In the genomic region with DNA sequence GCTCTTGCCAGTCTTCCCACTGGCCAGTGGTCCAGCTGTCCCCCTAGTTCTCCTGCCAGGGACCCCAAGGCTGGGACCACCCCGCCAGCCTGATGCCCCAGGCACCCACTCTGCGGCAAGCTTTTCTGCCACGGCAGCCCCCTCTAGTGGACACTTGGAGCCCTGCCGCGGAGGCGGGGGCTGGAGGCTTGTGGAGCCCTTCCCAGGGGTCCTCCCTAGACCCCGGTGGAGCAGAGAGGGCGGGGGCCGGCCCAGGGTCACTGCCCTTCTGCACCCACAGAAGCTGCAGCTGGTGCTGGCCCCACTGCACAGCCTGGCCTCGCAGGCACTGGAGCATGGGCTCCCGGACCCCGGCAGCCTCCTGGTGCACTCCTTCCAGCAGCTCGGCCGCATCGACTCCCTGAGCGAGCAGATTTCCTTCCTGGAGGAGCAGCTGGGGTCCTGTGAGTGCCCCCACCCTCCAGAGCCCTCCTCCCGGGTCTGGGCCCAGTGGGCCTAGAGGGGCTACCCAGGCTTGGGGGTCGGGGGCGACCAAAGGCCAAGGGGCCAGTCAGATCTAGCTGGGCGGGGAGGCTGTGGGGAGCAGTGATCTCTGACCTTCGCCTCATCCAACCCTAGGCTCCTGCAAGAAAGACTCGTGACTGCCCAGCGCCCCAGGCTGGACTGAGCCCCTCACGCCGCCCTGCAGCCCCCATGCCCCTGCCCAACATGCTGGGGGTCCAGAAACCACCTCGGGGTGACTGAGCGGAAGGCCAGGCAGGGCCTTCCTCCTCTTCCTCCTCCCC, we compare ENCODE assay signal across 8 cellular contexts. TPM values are rescaled to one million over a fixed set of nuclear protein-coding genes. Genes with fewer than 3 reads are reported as not detected.
DNase-seq lines count a peak whose midpoint lies in the region; ATAC-seq and TF ChIP-seq lines count a peak whose summit lies in the region.

No MANE protein-coding gene starts in this region.

- CTCF ChIA-PET in activated CD4-positive, alpha-beta memory T cell treated with anti-CD3 and anti-CD28 coated beads, Interleukin-2, amount 10 ng/mL, durations not matched to agents 7 days and 5 days (lab: Charles Lee), result interaction anchor here (0.9 to 1.2 kb wide), 5 partner anchors 8 to 36 kb away, joined by 3 read pairs; no protein-coding TSS in a partner anchor

- H3K27ac ChIP-seq in BLaER1 treated with 17β-estradiol and CSF1 and Interleukin-3, amounts not matched to agents 10 nM and 100 nM, result peak overlapping the region in 6 of 11 experiments; percentile 21 to 55 (median 35); a peak in 8 of 22 replicates
- H3K27ac ChIP-seq in smooth muscle cell (ENCODE audit: low read depth), result no peak overlapping the region

- TF ChIP-seq CTCF in fibroblast of pulmonary artery (IDR thresholded peaks at IDR 0.05; ENCODE audit: low read length, missing control alignments), result peak; percentile 73
- TF ChIP-seq CTCF in smooth muscle cell (IDR thresholded peaks at IDR 0.05; ENCODE audit: borderline replicate concordance, insufficient read depth, poor library complexity, severe bottlenecking), result peak; percentile 88

- peaks cover 48 to 100% (median 75%) of the 10 kb centered on the region in 11 experiments; a peak in 21 of 22 replicates for H4K20me1 ChIP-seq in BLaER1 treated with 17β-estradiol and CSF1 and Interleukin-3, amounts not matched to agents 10 nM and 100 nM
- peaks cover 13% of the 10 kb centered on the region for H4K20me1 ChIP-seq in smooth muscle cell (ENCODE audit: low read depth)

- H3K27me3 Mint-ChIP-seq in activated CD4-positive, alpha-beta memory T cell treated with anti-CD3 and anti-CD28 coated beads, Interleukin-2, amount 10 ng/mL, durations not matched to agents 7 days and 5 days, result no peaks in the 10 kb centered on the region

- H3K9me3 ChIP-seq in BLaER1 treated with 17β-estradiol and CSF1 and Interleukin-3, amounts not matched to agents 10 nM and 100 nM (replicated peaks in 1 of 11), result no peaks in the 10 kb centered on the region
- no peaks in the 10 kb centered on the region for H3K9me3 ChIP-seq in smooth muscle cell (replicated peaks; ENCODE audit: low read depth)

- H3K36me3 Mint-ChIP-seq in activated CD4-positive, alpha-beta memory T cell treated with anti-CD3 and anti-CD28 coated beads, Interleukin-2, amount 10 ng/mL, durations not matched to agents 7 days and 5 days (ENCODE audit: low read depth), result no peaks in the 10 kb centered on the region

- H3K4me1 ChIP-seq in BLaER1 treated with 17β-estradiol and CSF1 and Interleukin-3, amounts not matched to agents 10 nM and 100 nM, result peaks cover 48 to 95% (median 89%) of the 10 kb centered on the region in 10 experiments
- no peaks in the 10 kb centered on the region for H3K4me1 ChIP-seq in smooth muscle cell (ENCODE audit: low read depth)

- peak overlapping the region; percentile 54 to 100 (median 97) for H3K4me2 ChIP-seq in BLaER1 treated with 17β-estradiol and CSF1 and Interleukin-3, amounts not matched to agents 10 nM and 100 nM
- H3K4me2 ChIP-seq in smooth muscle cell, result no peak overlapping the region

- no peaks in the 10 kb centered on the region for H3F3A ChIP-seq in smooth muscle cell (ENCODE audit: low read depth)

- H3K9me3 Mint-ChIP-seq in activated CD4-positive, alpha-beta memory T cell treated with anti-CD3 and anti-CD28 coated beads, Interleukin-2, amount 10 ng/mL, durations not matched to agents 7 days and 5 days, result no peaks in the 10 kb centered on the region

- no peak overlapping the region; a peak in 1 of 20 replicates for H3K4me3 ChIP-seq in BLaER1 treated with 17β-estradiol and CSF1 and Interleukin-3, amounts not matched to agents 10 nM and 100 nM
- no peak overlapping the region for H3K4me3 ChIP-seq in fibroblast of pulmonary artery (replicated peaks; ENCODE audit: low read depth, low read length)
- H3K4me3 ChIP-seq in smooth muscle cell, result no peak overlapping the region

- no peak overlapping the region for H3K4me3 Mint-ChIP-seq in activated CD4-positive, alpha-beta memory T cell treated with anti-CD3 and anti-CD28 coated beads, Interleukin-2, amount 10 ng/mL, durations not matched to agents 7 days and 5 days

- H3K36me3 ChIP-seq in BLaER1 treated with 17β-estradiol and CSF1 and Interleukin-3, amounts not matched to agents 10 nM and 100 nM, result peaks cover 24 to 45% (median 36%) of the 10 kb centered on the region in 11 experiments
- no peaks in the 10 kb centered on the region for H3K36me3 ChIP-seq in smooth muscle cell (ENCODE audit: low read depth)

- H3K27me3 ChIP-seq in BLaER1 treated with 17β-estradiol and CSF1 and Interleukin-3, amounts not matched to agents 10 nM and 100 nM, result peaks cover 0 to 15% (median 9%) of the 10 kb centered on the region in 11 experiments; a peak in 13 of 22 replicates
- H3K27me3 ChIP-seq in smooth muscle cell (ENCODE audit: low read depth), result no peaks in the 10 kb centered on the region

- POLR2A ChIA-PET in activated CD4-positive, alpha-beta memory T cell treated with anti-CD3 and anti-CD28 coated beads, Interleukin-2, amount 10 ng/mL, durations not matched to agents 7 days and 5 days (lab: Charles Lee), result no interaction called here

- H3K4me1 Mint-ChIP-seq in activated CD4-positive, alpha-beta memory T cell treated with anti-CD3 and anti-CD28 coated beads, Interleukin-2, amount 10 ng/mL, durations not matched to agents 7 days and 5 days, result no peaks in the 10 kb centered on the region

- H3K79me2 ChIP-seq in smooth muscle cell (ENCODE audit: low read depth), result no peaks in the 10 kb centered on the region

- ATAC-seq in HG03432 (IDR thresholded peaks at IDR 0.05; ENCODE audit: unreplicated experiment), result no peak

- peak overlapping the region in 6 of 11 experiments; percentile 32 to 60 (median 46); a peak in 11 of 22 replicates for H3K9ac ChIP-seq in BLaER1 treated with 17β-estradiol and CSF1 and Interleukin-3, amounts not matched to agents 10 nM and 100 nM
- H3K9ac ChIP-seq in smooth muscle cell (ENCODE audit: low read depth), result no peak overlapping the region

- peak; percentile 93 for DNase-seq in HuH-7.5 (ENCODE audit: low spot score)
- DNase-seq in activated CD4-positive, alpha-beta memory T cell treated with anti-CD3 and anti-CD28 coated beads, Interleukin-2, amount 10 ng/mL, durations not matched to agents 7 days and 5 days, result peak; percentile 41
- no peak for DNase-seq in fibroblast of pulmonary artery (ENCODE audit: low read depth)
- peak; percentile 8 for DNase-seq in smooth muscle cell (lab: John Stamatoyannopoulos, UW; ENCODE audit: unreplicated experiment)
- DNase-seq in NCI-H2029 (lab: John Stamatoyannopoulos, UW), result no peak
- DNase-seq in DMS153 treated with DMSO at 0.1 percent for 48 hours (lab: John Stamatoyannopoulos, UW; ENCODE audit: unreplicated experiment), result no peak

- H2AFZ ChIP-seq in smooth muscle cell (ENCODE audit: low read depth), result no peak overlapping the region

- WGBS in smooth muscle cell (ENCODE audit: low lambda C conversion rate), result 65% methylated on average over 23 of the region's 27 CpGs

- no peak overlapping the region for H3K27ac Mint-ChIP-seq in activated CD4-positive, alpha-beta memory T cell treated with anti-CD3 and anti-CD28 coated beads, Interleukin-2, amount 10 ng/mL, durations not matched to agents 7 days and 5 days

RNA-seq across cellular contexts. Expression of a gene that starts 9.1 kb away (rescaled TPM):
- under 1 TPM; 0.28 to 0.30 TPM for total RNA-seq in activated CD4-positive, alpha-beta memory T cell treated with anti-CD3 and anti-CD28 coated beads, Interleukin-2, amount 10 ng/mL, durations not matched to agents 7 days and 5 days
- total RNA-seq in smooth muscle cell, result 60.3 and 61.8 TPM in 2 replicates
- 196 and 239 TPM in 2 replicates for polyA plus RNA-seq in smooth muscle cell

RNA-seq across cellular contexts. Expression of a gene that starts 15.4 kb away (rescaled TPM):
- total RNA-seq in activated CD4-positive, alpha-beta memory T cell treated with anti-CD3 and anti-CD28 coated beads, Interleukin-2, amount 10 ng/mL, durations not matched to agents 7 days and 5 days, result 10 to 100 TPM; 17.2 to 18.8 TPM
- total RNA-seq in smooth muscle cell, result 42.9 and 48.6 TPM in 2 replicates
- 105 and 122 TPM in 2 replicates for polyA plus RNA-seq in smooth muscle cell

RNA-seq across cellular contexts. Expression of a gene that starts 40.5 kb away (rescaled TPM):
- under 1 TPM; 0.15 to 0.18 TPM for total RNA-seq in activated CD4-positive, alpha-beta memory T cell treated with anti-CD3 and anti-CD28 coated beads, Interleukin-2, amount 10 ng/mL, durations not matched to agents 7 days and 5 days
- total RNA-seq in smooth muscle cell, result 14.6 and 25.5 TPM in 2 replicates
- polyA plus RNA-seq in smooth muscle cell, result 57.8 and 58.5 TPM in 2 replicates

Comparison
In these comparisons a context has a peak if more than half of its experiments do, and no peak if none do; other contexts are left out.
1. DNase-seq: peak in HuH-7.5 (single experiment), activated CD4-positive, alpha-beta memory T cell treated with anti-CD3 and anti-CD28 coated beads, Interleukin-2, amount 10 ng/mL, durations not matched to agents 7 days and 5 days (single experiment) and smooth muscle cell (single experiment); none in fibroblast of pulmonary artery (single experiment), NCI-H2029 (single experiment) and DMS153 treated with DMSO at 0.1 percent for 48 hours (single experiment).
2. RNA of a gene that starts 9.1 kb away (total RNA-seq): 60.3 to 61.8 TPM in smooth muscle cell; 0.28 to 0.30 TPM in activated CD4-positive, alpha-beta memory T cell treated with anti-CD3 and anti-CD28 coated beads, Interleukin-2, amount 10 ng/mL, durations not matched to agents 7 days and 5 days; every median in the first group is over 10 times any median in the second.
3. RNA of a gene that starts 40.5 kb away (total RNA-seq): 14.6 to 25.5 TPM in smooth muscle cell; 0.15 to 0.18 TPM in activated CD4-positive, alpha-beta memory T cell treated with anti-CD3 and anti-CD28 coated beads, Interleukin-2, amount 10 ng/mL, durations not matched to agents 7 days and 5 days; every median in the first group is over 10 times any median in the second.